1 cellular context compared by ENCODE assay signal in the genomic region with DNA sequence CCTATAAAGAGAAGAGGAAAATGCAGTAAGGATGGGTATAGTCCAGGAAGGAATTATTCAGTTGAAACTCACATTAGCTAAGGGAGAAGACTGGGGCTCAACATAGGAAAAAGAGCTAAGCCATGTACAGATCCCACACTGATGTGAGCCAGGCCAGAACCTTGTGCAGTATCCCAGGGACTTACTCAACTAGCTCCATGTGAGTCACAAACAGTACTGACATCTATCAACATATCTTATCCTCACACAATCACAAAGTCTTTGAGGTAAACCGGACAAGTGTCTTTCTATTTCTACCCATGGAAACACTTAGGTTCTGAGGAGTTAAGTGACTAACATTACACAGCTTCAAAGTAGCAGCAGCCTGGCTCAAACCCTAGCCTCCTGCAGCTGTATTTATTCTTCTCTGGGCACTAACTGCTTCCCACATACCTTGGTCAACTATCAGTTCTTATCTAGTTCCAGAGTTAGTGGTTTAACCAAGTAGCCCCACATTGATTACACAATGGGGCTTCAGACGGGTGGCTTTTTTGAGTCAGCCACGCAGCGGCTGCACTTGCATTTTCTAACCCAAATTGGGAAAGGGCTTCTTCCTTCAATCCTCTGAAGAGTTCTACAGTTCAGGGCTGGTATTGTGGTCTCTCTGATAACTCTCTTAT.
TF ChIP-seq lines count a peak whose summit lies in the region.

No MANE protein-coding gene starts in this region.

TF ChIP-seq in GM12878, 131 proteins besides CTCF, POLR2A, EP300 and RAD21:
- TF ChIP-seq, protein P1, sequence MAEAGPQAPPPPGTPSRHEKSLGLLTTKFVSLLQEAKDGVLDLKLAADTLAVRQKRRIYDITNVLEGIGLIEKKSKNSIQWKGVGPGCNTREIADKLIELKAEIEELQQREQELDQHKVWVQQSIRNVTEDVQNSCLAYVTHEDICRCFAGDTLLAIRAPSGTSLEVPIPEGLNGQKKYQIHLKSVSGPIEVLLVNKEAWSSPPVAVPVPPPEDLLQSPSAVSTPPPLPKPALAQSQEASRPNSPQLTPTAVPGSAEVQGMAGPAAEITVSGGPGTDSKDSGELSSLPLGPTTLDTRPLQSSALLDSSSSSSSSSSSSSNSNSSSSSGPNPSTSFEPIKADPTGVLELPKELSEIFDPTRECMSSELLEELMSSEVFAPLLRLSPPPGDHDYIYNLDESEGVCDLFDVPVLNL (IDR thresholded peaks at IDR 0.05; ENCODE audit: low read depth, low read length), result no peak
- TF ChIP-seq KDM1A (IDR thresholded peaks at IDR 0.05; ENCODE audit: borderline replicate concordance), result no peak
- no peak for TF ChIP-seq NBN (IDR thresholded peaks at IDR 0.05)
- no peak for TF ChIP-seq IKZF2 (IDR thresholded peaks at IDR 0.05)
- 0 out of 4 replicates have a peak, but pooled peaks of 1 of the 2 experiments have one; percentile 35 for TF ChIP-seq ETV6 (conservative IDR thresholded peaks at IDR 0.05 in 1 of 2, IDR thresholded peaks at IDR 0.05 in 1 of 2; ENCODE audit: borderline replicate concordance in 1 of 2, low read depth in 1 of 2)
- no peak for TF ChIP-seq STAT1 (conservative IDR thresholded peaks at IDR 0.05)
- no peak for TF ChIP-seq NFXL1 (IDR thresholded peaks at IDR 0.05; ENCODE audit: borderline replicate concordance)
- TF ChIP-seq BHLHE40 (IDR thresholded peaks at IDR 0.05; ENCODE audit: borderline replicate concordance in 1 of 2, low read depth in 2 of 2, low read length in 1 of 2), result no peak
- no peak; the same call in 1 of the 2 replicates for TF ChIP-seq TCF7 (IDR thresholded peaks at IDR 0.05; ENCODE audit: borderline replicate concordance)
- no peak for TF ChIP-seq ZBTB40 (IDR thresholded peaks at IDR 0.05; ENCODE audit: borderline replicate concordance)
- no peak for TF ChIP-seq YY1 (IDR thresholded peaks at IDR 0.05; ENCODE audit: low read depth, low read length)
- TF ChIP-seq SMAD5 (IDR thresholded peaks at IDR 0.05; ENCODE audit: low read depth), result no peak
- no peak for TF ChIP-seq SREBF2 (IDR thresholded peaks at IDR 0.05; ENCODE audit: low read length)
- no peak for TF ChIP-seq ZNF217 (IDR thresholded peaks at IDR 0.05)
- TF ChIP-seq ZNF384 (IDR thresholded peaks at IDR 0.05; ENCODE audit: borderline replicate concordance, low read depth, low read length), result no peak
- peak; percentile 51 for TF ChIP-seq JUNB (IDR thresholded peaks at IDR 0.05)
- TF ChIP-seq CREM (IDR thresholded peaks at IDR 0.05; ENCODE audit: low read depth), result peak; percentile 38; the same call in 1 of the 2 replicates
- no peak for TF ChIP-seq RELA (IDR thresholded peaks at IDR 0.05; ENCODE audit: borderline replicate concordance, partially characterized antibody)
- TF ChIP-seq RUNX3 (IDR thresholded peaks at IDR 0.05; ENCODE audit: low read length), result peak; percentile 71
- no peak for TF ChIP-seq RB1 (IDR thresholded peaks at IDR 0.05; ENCODE audit: borderline replicate concordance)
- TF ChIP-seq EED (IDR thresholded peaks at IDR 0.05; ENCODE audit: low read depth), result peak; percentile 42; the same call in 1 of the 2 replicates
- TF ChIP-seq ASH2L (IDR thresholded peaks at IDR 0.05; ENCODE audit: borderline replicate concordance, low read depth), result no peak
- TF ChIP-seq ZBED1 (IDR thresholded peaks at IDR 0.05; ENCODE audit: borderline replicate concordance), result no peak
- TF ChIP-seq GABPA (IDR thresholded peaks at IDR 0.05; ENCODE audit: low read depth), result no peak
- TF ChIP-seq TARDBP (IDR thresholded peaks at IDR 0.05; ENCODE audit: borderline replicate concordance), result no peak
- no peak for TF ChIP-seq NKRF (conservative IDR thresholded peaks at IDR 0.05)
- no peak for TF ChIP-seq CHD1 (IDR thresholded peaks at IDR 0.05; ENCODE audit: low read depth, low read length)
- TF ChIP-seq, protein P2, sequence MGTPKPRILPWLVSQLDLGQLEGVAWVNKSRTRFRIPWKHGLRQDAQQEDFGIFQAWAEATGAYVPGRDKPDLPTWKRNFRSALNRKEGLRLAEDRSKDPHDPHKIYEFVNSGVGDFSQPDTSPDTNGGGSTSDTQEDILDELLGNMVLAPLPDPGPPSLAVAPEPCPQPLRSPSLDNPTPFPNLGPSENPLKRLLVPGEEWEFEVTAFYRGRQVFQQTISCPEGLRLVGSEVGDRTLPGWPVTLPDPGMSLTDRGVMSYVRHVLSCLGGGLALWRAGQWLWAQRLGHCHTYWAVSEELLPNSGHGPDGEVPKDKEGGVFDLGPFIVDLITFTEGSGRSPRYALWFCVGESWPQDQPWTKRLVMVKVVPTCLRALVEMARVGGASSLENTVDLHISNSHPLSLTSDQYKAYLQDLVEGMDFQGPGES (IDR thresholded peaks at IDR 0.05), result no peak
- TF ChIP-seq, protein P3, sequence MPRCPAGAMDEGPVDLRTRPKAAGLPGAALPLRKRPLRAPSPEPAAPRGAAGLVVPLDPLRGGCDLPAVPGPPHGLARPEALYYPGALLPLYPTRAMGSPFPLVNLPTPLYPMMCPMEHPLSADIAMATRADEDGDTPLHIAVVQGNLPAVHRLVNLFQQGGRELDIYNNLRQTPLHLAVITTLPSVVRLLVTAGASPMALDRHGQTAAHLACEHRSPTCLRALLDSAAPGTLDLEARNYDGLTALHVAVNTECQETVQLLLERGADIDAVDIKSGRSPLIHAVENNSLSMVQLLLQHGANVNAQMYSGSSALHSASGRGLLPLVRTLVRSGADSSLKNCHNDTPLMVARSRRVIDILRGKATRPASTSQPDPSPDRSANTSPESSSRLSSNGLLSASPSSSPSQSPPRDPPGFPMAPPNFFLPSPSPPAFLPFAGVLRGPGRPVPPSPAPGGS (IDR thresholded peaks at IDR 0.05; ENCODE audit: borderline replicate concordance, insufficient read depth, low read depth, low read length, poor library complexity, severe bottlenecking), result no peak
